ENCODE assay signal across 8 cellular contexts in the genomic region with DNA sequence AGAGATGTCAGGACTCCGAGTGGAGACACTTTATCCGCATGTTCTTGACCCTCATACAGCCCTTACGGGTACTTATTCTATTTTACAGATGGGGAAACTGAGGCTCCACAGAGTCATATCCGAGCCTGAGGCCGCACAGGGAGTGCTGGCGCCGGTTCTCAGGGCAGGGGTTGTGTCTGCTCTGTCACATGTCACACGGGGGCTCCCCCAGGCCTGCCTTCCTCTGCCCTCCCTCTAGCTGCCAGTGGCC. TPM values are rescaled to one million over a fixed set of nuclear protein-coding genes. Genes with fewer than 3 reads are reported as not detected.
DNase-seq lines count a peak whose midpoint lies in the region; ATAC-seq, FAIRE-seq and TF ChIP-seq lines count a peak whose summit lies in the region.

No MANE protein-coding gene starts in this region.

- peaks cover 68% of the 10 kb centered on the region for H3K4me1 ChIP-seq in A549
- peaks cover 48% of the 10 kb centered on the region for H3K4me1 ChIP-seq in PC-3 (ENCODE audit: insufficient read depth, low read length)
- peaks cover 10 to 20% (median 11%) of the 10 kb centered on the region in 3 donors for H3K4me1 ChIP-seq in pancreas

- intact Hi-C loops in PC-3 (cut with micrococcal nuclease), result loop anchor here (2.0 kb wide), 1 partner anchor 38 kb away; no protein-coding TSS in a partner anchor
- intact Hi-C loops in pancreas (cut with DNase I), result no loop called here

- H4K20me1 ChIP-seq in PC-3 (ENCODE audit: low read length), result peaks cover 34% of the 10 kb centered on the region

- H3K36me3 ChIP-seq in PC-3 (ENCODE audit: low read depth, low read length) (peaks cover 7% of the 10 kb centered on the region; the same call in 1 of the 2 replicates), pancreas (no peaks in the 10 kb centered on the region)

- H3F3A ChIP-seq in PC-3 (ENCODE audit: low read length, unreplicated experiment), result no peaks in the 10 kb centered on the region

- FAIRE-seq in A549 (lab: Jason Lieb, UNC) (no peak), pancreas (lab: Jason Lieb, UNC) (no peak)

- ATAC-seq in A549 (no peak), PC-3 (no peak), pancreas (peak in 1 of 4 donors; percentile 5), HG02678 (IDR thresholded peaks at IDR 0.05; ENCODE audit: unreplicated experiment) (no peak)

- no peak for DNase-seq in A549 (ENCODE audit: low read depth in 1 of 2, low spot score in 1 of 2)
- DNase-seq in PC-3, result no peak
- no peak for DNase-seq in epithelial cell of prostate (ENCODE audit: low read depth, low spot score)
- no peak for DNase-seq in pancreas
- no peak for DNase-seq in 8988T
- DNase-seq in NCI-H2107 (lab: John Stamatoyannopoulos, UW), result no peak
- no peak for DNase-seq in cerebellum (ENCODE audit: low spot score)

- H3K27ac ChIP-seq in A549 (peak overlapping the region; percentile 98), PC-3 (ENCODE audit: low read length) (peak overlapping the region; percentile 80), epithelial cell of prostate (peak overlapping the region; percentile 88), pancreas (peak overlapping the region; percentile 78 to 89 (median 83))

- no peaks in the 10 kb centered on the region for H3K9me2 ChIP-seq in PC-3 (replicated peaks; ENCODE audit: low read length)

- no peak for TF ChIP-seq EP300 in A549 (IDR thresholded peaks at IDR 0.05)

- WGBS in A549 (ENCODE audit: missing lambda C conversion rate), result 3% methylated on average over 6 of the region's 8 CpGs
- 26 to 28% methylated on average over 8 of the region's 8 CpGs for WGBS in pancreas, 2 donors

- H3K4me2 ChIP-seq in A549, result peak overlapping the region; percentile 86
- H3K4me2 ChIP-seq in PC-3 (ENCODE audit: low read length), result peak overlapping the region; percentile 91

- H3K9ac ChIP-seq in PC-3 (ENCODE audit: low read length), result peak overlapping the region; percentile 52

- H3K9me3 ChIP-seq in A549 (no peaks in the 10 kb centered on the region), PC-3 (ENCODE audit: low read length) (no peaks in the 10 kb centered on the region), pancreas (no peaks in the 10 kb centered on the region)

- no peak for TF ChIP-seq POLR2A in A549 (IDR thresholded peaks at IDR 0.05; ENCODE audit: low read length)

- no peak for TF ChIP-seq RAD21 in A549 (conservative IDR thresholded peaks at IDR 0.05 in 1 of 2, IDR thresholded peaks at IDR 0.05 in 1 of 2)

- H3K27me3 ChIP-seq in PC-3 (ENCODE audit: low read length), result no peaks in the 10 kb centered on the region
- no peaks in the 10 kb centered on the region for H3K27me3 ChIP-seq in pancreas

- POLR2A ChIA-PET in A549 (lab: Yijun Ruan, JAX) (interaction anchor here (0.8 to 2.3 kb wide), 6 partner anchors 8 to 64 kb away, joined by 3 to 29 read pairs (median 8); partner anchors contain the start of genes ADSS1 and SIVA1), PC-3 (lab: Charles Lee; ENCODE audit: unreplicated experiment) (interaction anchor here (0.5 to 0.6 kb wide), 2 partner anchors 10 to 19 kb away, joined by 3 to 4 read pairs; no protein-coding TSS in a partner anchor)

- H3K4me3 ChIP-seq in A549 (peak overlapping the region; percentile 99), PC-3 (ENCODE audit: low read length) (peak overlapping the region; percentile 76), pancreas (peak overlapping the region in 2 of 4 donors; percentile 91 to 97)

- CTCF ChIA-PET in A549 (lab: Yijun Ruan, JAX), result interaction anchor here (0.9 to 13.1 kb wide), 9 partner anchors 9 to 402 kb away, joined by 3 to 143 read pairs (median 4); no protein-coding TSS in a partner anchor
- CTCF ChIA-PET in PC-3 (lab: Charles Lee), result interaction anchor here (0.6 kb wide), 1 partner anchor 570 kb away, joined by 3 read pairs; no protein-coding TSS in a partner anchor

- BruUV-seq in PC-3 (replicated peaks; lab: Mats Ljungman, UMichigan), result TSS peak; percentile 56

- no peak overlapping the region for H2AFZ ChIP-seq in PC-3 (ENCODE audit: low read length)

- H3K79me2 ChIP-seq in PC-3 (ENCODE audit: low read length), result peaks cover 40% of the 10 kb centered on the region

- TF ChIP-seq CTCF in A549 (IDR thresholded peaks at IDR 0.05) (no peak), PC-3 (conservative IDR thresholded peaks at IDR 0.05; ENCODE audit: low read depth, low read length) (no peak), pancreas (IDR thresholded peaks at IDR 0.05) (no peak)

TF ChIP-seq in A549, 52 proteins besides CTCF, POLR2A, EP300 and RAD21:
- TF ChIP-seq ESRRA (IDR thresholded peaks at IDR 0.05; ENCODE audit: borderline replicate concordance, low read length) (no peak), TP53 (CRISPR knock-in tag; IDR thresholded peaks at IDR 0.05) (0 out of 2 replicates have a peak, but pooled peaks have one; percentile 49), HOXB13 (CRISPR knock-in tag; IDR thresholded peaks at IDR 0.05; ENCODE audit: low read depth) (no peak), SMC3 (IDR thresholded peaks at IDR 0.05) (no peak), CBX8 (IDR thresholded peaks at IDR 0.05) (no peak), NPAS2 (CRISPR knock-in tag; IDR thresholded peaks at IDR 0.05; ENCODE audit: borderline replicate concordance) (no peak), KDM1A (IDR thresholded peaks at IDR 0.05; ENCODE audit: low read depth) (peak; percentile 87; the same call in 1 of the 2 replicates), EHF (CRISPR knock-in tag; IDR thresholded peaks at IDR 0.05) (peak; percentile 31; the same call in 1 of the 2 replicates), KDM5A (IDR thresholded peaks at IDR 0.05) (no peak), EHMT2 (IDR thresholded peaks at IDR 0.05; ENCODE audit: low read depth) (no peak), USF2 (IDR thresholded peaks at IDR 0.05) (no peak)
- TF ChIP-seq, protein P1, sequence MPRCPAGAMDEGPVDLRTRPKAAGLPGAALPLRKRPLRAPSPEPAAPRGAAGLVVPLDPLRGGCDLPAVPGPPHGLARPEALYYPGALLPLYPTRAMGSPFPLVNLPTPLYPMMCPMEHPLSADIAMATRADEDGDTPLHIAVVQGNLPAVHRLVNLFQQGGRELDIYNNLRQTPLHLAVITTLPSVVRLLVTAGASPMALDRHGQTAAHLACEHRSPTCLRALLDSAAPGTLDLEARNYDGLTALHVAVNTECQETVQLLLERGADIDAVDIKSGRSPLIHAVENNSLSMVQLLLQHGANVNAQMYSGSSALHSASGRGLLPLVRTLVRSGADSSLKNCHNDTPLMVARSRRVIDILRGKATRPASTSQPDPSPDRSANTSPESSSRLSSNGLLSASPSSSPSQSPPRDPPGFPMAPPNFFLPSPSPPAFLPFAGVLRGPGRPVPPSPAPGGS (IDR thresholded peaks at IDR 0.05), result no peak
- TF ChIP-seq, protein P2, sequence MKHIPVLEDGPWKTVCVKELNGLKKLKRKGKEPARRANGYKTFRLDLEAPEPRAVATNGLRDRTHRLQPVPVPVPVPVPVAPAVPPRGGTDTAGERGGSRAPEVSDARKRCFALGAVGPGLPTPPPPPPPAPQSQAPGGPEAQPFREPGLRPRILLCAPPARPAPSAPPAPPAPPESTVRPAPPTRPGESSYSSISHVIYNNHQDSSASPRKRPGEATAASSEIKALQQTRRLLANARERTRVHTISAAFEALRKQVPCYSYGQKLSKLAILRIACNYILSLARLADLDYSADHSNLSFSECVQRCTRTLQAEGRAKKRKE (CRISPR knock-in tag; IDR thresholded peaks at IDR 0.05; ENCODE audit: low read depth), result no peak

RNA-seq across cellular contexts. Expression of gene INF2, which starts 1.0 kb away (rescaled TPM):
- polyA plus RNA-seq in A549 (2011; rRNA removed), result 23.6 and 24.7 TPM in 2 replicates
- polyA plus RNA-seq in A549 (2012; cell fraction: cytosol; rRNA removed), result 68.4 and 94.0 TPM in 2 replicates
- 224 and 375 TPM in 2 replicates for polyA plus RNA-seq in A549 (2012; cell fraction: nucleus; rRNA removed)
- polyA plus RNA-seq in A549 (2017; fragmentation: RNase III; extraction: RNeasy Plus Mini Kit Qiagen cat#74134 plus additional on column Dnase treatment), result 71.2 to 76.6 TPM (median 72.0 TPM) in 3 replicates
- 19.6 and 27.7 TPM in 2 replicates for polyA minus RNA-seq in A549 (2011; rRNA and poly(A)+ RNA removed)
- total RNA-seq in PC-3 (2014; rRNA removed), result 132 and 161 TPM in 2 replicates
- total RNA-seq in pancreas, result 10 to 100 TPM; 20.4 to 41.1 (median 23.0) TPM
- polyA plus RNA-seq in pancreas, result 10 to 100 TPM; 79.5 to 80.8 TPM
- 4.2 TPM for total RNA-seq in cerebellum

RNA-seq across cellular contexts. Expression of gene ADSS1, which starts 35.6 kb away (rescaled TPM):
- 8.8 and 10.1 TPM in 2 replicates for polyA plus RNA-seq in A549 (2011; rRNA removed)
- 6.0 and 6.2 TPM in 2 replicates for polyA plus RNA-seq in A549 (2012; cell fraction: cytosol; rRNA removed)
- 17.9 and 19.6 TPM in 2 replicates for polyA plus RNA-seq in A549 (2012; cell fraction: nucleus; rRNA removed)
- polyA plus RNA-seq in A549 (2017; fragmentation: RNase III; extraction: RNeasy Plus Mini Kit Qiagen cat#74134 plus additional on column Dnase treatment), result 6.2 to 8.3 TPM (median 7.4 TPM) in 3 replicates
- 6.5 and 9.5 TPM in 2 replicates for polyA minus RNA-seq in A549 (2011; rRNA and poly(A)+ RNA removed)
- total RNA-seq in PC-3 (2014; rRNA removed), result 7.9 and 8.8 TPM in 2 replicates
- 1 to 10 TPM; 3.5 to 6.4 (median 5.0) TPM for total RNA-seq in pancreas
- 1 to 10 TPM; 6.7 to 6.8 TPM for polyA plus RNA-seq in pancreas
- 1.9 TPM for total RNA-seq in cerebellum
